ENCODE assay signal across 13 cellular contexts in the genomic region with DNA sequence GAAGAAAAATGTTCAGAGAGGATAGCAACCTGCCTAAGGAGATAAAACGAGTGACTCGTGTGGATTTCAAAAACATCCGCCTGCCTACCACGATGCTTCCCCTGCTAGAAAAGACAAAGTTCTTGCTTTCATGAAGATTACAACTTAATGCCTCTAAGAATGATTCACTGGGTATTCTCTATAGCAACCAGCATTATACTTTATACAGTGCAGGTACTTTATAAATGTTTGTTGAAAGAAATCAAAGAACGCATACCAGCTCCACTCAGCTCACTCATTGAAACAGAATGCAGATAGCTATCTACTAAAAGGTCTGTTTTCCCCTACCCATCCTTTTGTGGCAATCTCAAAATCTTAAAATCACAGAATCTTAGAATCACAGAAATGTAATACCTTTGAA. TPM values are rescaled to one million over a fixed set of nuclear protein-coding genes. Genes with fewer than 3 reads are reported as not detected.
"Had no signal": no experiment of that assay in that cellular context is flagged by ENCODE, and none has a peak within 500 bp of the region (broad histone marks: within the 10 kb centered on the region; RNA-seq: fewer than 3 reads in every experiment).

No MANE protein-coding gene starts in this region.

- DNase-seq: activated CD4-positive, alpha-beta T cell treated with anti-CD3 and anti-CD28 coated beads for 4 hours; activated CD8-positive, alpha-beta T cell treated with anti-CD3 and anti-CD28 coated beads for 36 hours; activated effector memory CD4-positive, alpha-beta T cell treated with Interleukin-2 at 50 U/mL for 16 hours; activated naive CD4-positive, alpha-beta T cell treated with anti-CD3 and anti-CD28 coated beads, Interleukin-2, amount 50 U/mL, for 16 hours; activated T-cell treated with anti-CD3 and anti-CD28 coated beads, Interleukin-2, amount 50 U/mL, for 4 hours; adrenal gland; central memory CD4-positive, alpha-beta T cell; colonic mucosa; hippocampal formation; right lobe of liver; stimulated activated CD4-positive, alpha-beta T cell treated with anti-CD3 and anti-CD28 coated beads, Interleukin-1b, Interleukin-23, amount 100 ng/mL, for 48 hours had no signal

- H3K4me3 ChIP-seq: colonic mucosa, prostate gland, right lobe of liver had no signal

- H3K4me1 ChIP-seq: colonic mucosa, prostate gland, right lobe of liver had no signal

- H3K27me3 ChIP-seq: adrenal gland, colonic mucosa, right lobe of liver, tibial nerve had no signal

- H3K36me3 ChIP-seq: adrenal gland, colonic mucosa, prostate gland, right lobe of liver, tibial nerve had no signal

- H3K27ac ChIP-seq: colonic mucosa, prostate gland, right lobe of liver had no signal

- H3K9me3 ChIP-seq: adrenal gland, colonic mucosa, prostate gland, right lobe of liver, tibial nerve had no signal

RNA-seq across cellular contexts. Expression of a gene that starts 33.7 kb away (rescaled TPM):
- total RNA-seq: activated CD8-positive, alpha-beta T cell treated with anti-CD3 and anti-CD28 coated beads for 36 hours had no signal
